7 cellular contexts compared by ENCODE assay signal in genomic region chr12:47809518-47809917, GRCh38. TPM values are rescaled to one million over a fixed set of nuclear protein-coding genes. Genes with fewer than 3 reads are reported as not detected.
DNase-seq lines count a peak whose midpoint lies in the region; ATAC-seq and TF ChIP-seq lines count a peak whose summit lies in the region.
"Not testable (repeated sequence)": the region's sequence is repeated elsewhere in the genome, so short reads cannot be mapped to it uniquely, and the experiment has no call there.

No MANE protein-coding gene starts in this region.

- POLR2A ChIA-PET in HEK293 (lab: Yijun Ruan, JAX), result interaction anchor here (0.6 to 1.5 kb wide), 2 partner anchors 19 to 125 kb away, joined by 3 to 5 read pairs; no protein-coding TSS in a partner anchor
- POLR2A ChIA-PET in naive thymus-derived CD4-positive, alpha-beta T cell (lab: Charles Lee), result interaction anchor here (5.3 to 15.6 kb wide), 3 partner anchors 6 to 22 kb away, joined by 40 to 364 read pairs (median 125); partner anchors contain the start of gene HDAC7

- H3K27me3 Mint-ChIP-seq in activated T-cell treated with anti-CD3 and anti-CD28 coated beads, Interleukin-2, amount 50 U/mL, for 4 hours (ENCODE audit: low read depth); naive thymus-derived CD4-positive, alpha-beta T cell; stimulated activated naive B cell treated with anti-CD40 and anti-IgM and Interleukin-4, amounts not matched to agents 10 μg/mL and 1 μg/mL and 100 μg/mL, for 72 hours: not testable (repeated sequence)

- not testable (repeated sequence) for H3K9me3 Mint-ChIP-seq in activated T-cell treated with anti-CD3 and anti-CD28 coated beads, Interleukin-2, amount 50 U/mL, for 4 hours; naive thymus-derived CD4-positive, alpha-beta T cell; stimulated activated naive B cell treated with anti-CD40 and anti-IgM and Interleukin-4, amounts not matched to agents 10 μg/mL and 1 μg/mL and 100 μg/mL, for 72 hours

- TF ChIP-seq EP300 in gastroesophageal sphincter (IDR thresholded peaks at IDR 0.05), result not testable (repeated sequence)

- TF ChIP-seq CTCF in HEK293 (tag by site-specific recombination; IDR thresholded peaks at IDR 0.05); brain microvascular endothelial cell (IDR thresholded peaks at IDR 0.05; ENCODE audit: low read depth, low read length, missing control alignments); gastroesophageal sphincter (IDR thresholded peaks at IDR 0.05): not testable (repeated sequence)

- H3K36me3 ChIP-seq in HEK293 (ENCODE audit: control insufficient read depth in 2 of 2, insufficient read depth in 1 of 2, low read length in 2 of 2) (peaks cover 0 to 13% of the 10 kb centered on the region in 2 experiments; a peak in 1 of 3 replicates), SJSA1 (peaks cover 47% of the 10 kb centered on the region)
- not testable (repeated sequence) for H3K36me3 ChIP-seq in brain microvascular endothelial cell (replicated peaks); gastroesophageal sphincter; naive thymus-derived CD4-positive, alpha-beta T cell (ENCODE audit: control insufficient read depth in 2 of 3, insufficient read depth in 3 of 3, low read length in 3 of 3)

- not testable (repeated sequence) for H3K27ac ChIP-seq in HEK293 (ENCODE audit: extremely low read depth, low read depth, low read length)
- H3K27ac ChIP-seq in SJSA1, result 0 out of 2 replicates have a peak overlapping the region, but pooled peaks have one; percentile 23
- peak overlapping the region; percentile 2 for H3K27ac ChIP-seq in brain microvascular endothelial cell
- H3K27ac ChIP-seq in gastroesophageal sphincter, result peak overlapping the region; percentile 94 to 99 (median 96)
- H3K27ac ChIP-seq in naive thymus-derived CD4-positive, alpha-beta T cell (ENCODE audit: low read depth, low read length), result peak overlapping the region; percentile 88

- ATAC-seq in activated T-cell treated with anti-CD3 and anti-CD28 coated beads, Interleukin-2, amount 50 U/mL, for 4 hours; gastroesophageal sphincter; naive thymus-derived CD4-positive, alpha-beta T cell; stimulated activated naive B cell treated with anti-CD40 and anti-IgM and Interleukin-4, amounts not matched to agents 10 μg/mL and 1 μg/mL and 100 μg/mL, for 72 hours (replicated peaks): not testable (repeated sequence)

- H3K9me3 ChIP-seq in HEK293 (ENCODE audit: control insufficient read depth, insufficient read depth, low read depth, low read length); SJSA1 (replicated peaks); gastroesophageal sphincter; naive thymus-derived CD4-positive, alpha-beta T cell (ENCODE audit: control insufficient read depth in 2 of 3, low read length in 3 of 3): not testable (repeated sequence)

- H3K27me3 ChIP-seq in SJSA1 (replicated peaks); brain microvascular endothelial cell (replicated peaks); gastroesophageal sphincter; naive thymus-derived CD4-positive, alpha-beta T cell (ENCODE audit: control insufficient read depth in 2 of 2, insufficient read depth in 2 of 2, low read length in 2 of 2): not testable (repeated sequence)

- 83 to 86% methylated on average over 3 to 8 of the region's 9 CpGs for WGBS in gastroesophageal sphincter (ENCODE audit: low coverage in 1 of 2), 2 donors

- peaks cover 17% of the 10 kb centered on the region for H3K36me3 Mint-ChIP-seq in activated T-cell treated with anti-CD3 and anti-CD28 coated beads, Interleukin-2, amount 50 U/mL, for 4 hours (ENCODE audit: insufficient read depth)
- H3K36me3 Mint-ChIP-seq in naive thymus-derived CD4-positive, alpha-beta T cell, result peaks cover 0 to 24% (median 5%) of the 10 kb centered on the region in 5 donors
- H3K36me3 Mint-ChIP-seq in stimulated activated naive B cell treated with anti-CD40 and anti-IgM and Interleukin-4, amounts not matched to agents 10 μg/mL and 1 μg/mL and 100 μg/mL, for 72 hours, result peaks cover 26 to 38% of the 10 kb centered on the region in 2 donors

- intact Hi-C loops in naive thymus-derived CD4-positive, alpha-beta T cell (cut with micrococcal nuclease), result loop anchor here (1.0 to 5.0 kb wide), 3 partner anchors 28 to 1592 kb away; no protein-coding TSS in a partner anchor

- H3K4me1 ChIP-seq in HEK293 (ENCODE audit: control insufficient read depth, insufficient read depth, low read length) (peaks cover 26% of the 10 kb centered on the region), SJSA1 (replicated peaks) (peaks cover 81% of the 10 kb centered on the region), gastroesophageal sphincter (peaks cover 30 to 99% (median 90%) of the 10 kb centered on the region in 3 donors)
- peaks cover 88 to 95% of the 10 kb centered on the region in 2 donors for H3K4me1 ChIP-seq in naive thymus-derived CD4-positive, alpha-beta T cell (ENCODE audit: control insufficient read depth in 2 of 2, insufficient read depth in 2 of 2, low read length in 2 of 2)

- H3K27ac Mint-ChIP-seq in naive thymus-derived CD4-positive, alpha-beta T cell, result peak overlapping the region; percentile 92 to 99 (median 97)
- peak overlapping the region; percentile 99 for H3K27ac Mint-ChIP-seq in stimulated activated naive B cell treated with anti-CD40 and anti-IgM and Interleukin-4, amounts not matched to agents 10 μg/mL and 1 μg/mL and 100 μg/mL, for 72 hours

- DNase-seq in SJSA1 (ENCODE audit: low read depth in 1 of 2, low spot score in 2 of 2); activated T-cell treated with anti-CD3 and anti-CD28 coated beads, Interleukin-2, amount 50 U/mL, for 4 hours; brain microvascular endothelial cell; naive thymus-derived CD4-positive, alpha-beta T cell; stimulated activated naive B cell treated with anti-CD40 and anti-IgM and Interleukin-4, amounts not matched to agents 10 μg/mL and 1 μg/mL and 100 μg/mL, for 72 hours: not testable (repeated sequence)

- peak overlapping the region; percentile 19 for H3K4me3 Mint-ChIP-seq in activated T-cell treated with anti-CD3 and anti-CD28 coated beads, Interleukin-2, amount 50 U/mL, for 4 hours
- H3K4me3 Mint-ChIP-seq in naive thymus-derived CD4-positive, alpha-beta T cell, result peak overlapping the region in 9 of 10 donors; percentile 29 to 87 (median 45)
- H3K4me3 Mint-ChIP-seq in stimulated activated naive B cell treated with anti-CD40 and anti-IgM and Interleukin-4, amounts not matched to agents 10 μg/mL and 1 μg/mL and 100 μg/mL, for 72 hours, result not testable (repeated sequence)

- in situ Hi-C loops in brain microvascular endothelial cell (cut with HindIII; ENCODE audit: low pct_ligation_motif_present, low sequenced_read_pairs), result not testable (repeated sequence)

- not testable (repeated sequence) for H3K4me3 ChIP-seq in HEK293 (ENCODE audit: low read depth, low read length); SJSA1; brain microvascular endothelial cell (ENCODE audit: low read depth, low read length); gastroesophageal sphincter; naive thymus-derived CD4-positive, alpha-beta T cell (ENCODE audit: low read length)

- H3K4me1 Mint-ChIP-seq in activated T-cell treated with anti-CD3 and anti-CD28 coated beads, Interleukin-2, amount 50 U/mL, for 4 hours (ENCODE audit: low read depth), result peaks cover 95% of the 10 kb centered on the region
- peaks cover 76 to 100% (median 92%) of the 10 kb centered on the region in 7 donors for H3K4me1 Mint-ChIP-seq in naive thymus-derived CD4-positive, alpha-beta T cell
- H3K4me1 Mint-ChIP-seq in stimulated activated naive B cell treated with anti-CD40 and anti-IgM and Interleukin-4, amounts not matched to agents 10 μg/mL and 1 μg/mL and 100 μg/mL, for 72 hours, result peaks cover 81 to 97% of the 10 kb centered on the region in 2 donors

- CTCF ChIA-PET in HEK293 (lab: Yijun Ruan, JAX), result interaction anchor here (0.7 to 14.1 kb wide), 5 partner anchors 9 to 67 kb away, joined by 3 to 234 read pairs (median 17); no protein-coding TSS in a partner anchor
- CTCF ChIA-PET in naive thymus-derived CD4-positive, alpha-beta T cell (lab: Charles Lee), result interaction anchor here (0.6 to 22.9 kb wide), 7 partner anchors 9 to 68 kb away, joined by 3 to 539 read pairs (median 7); partner anchors contain the start of genes HDAC7 and SLC48A1

- TF ChIP-seq POLR2A in gastroesophageal sphincter (IDR thresholded peaks at IDR 0.05), result not testable (repeated sequence)

TF ChIP-seq in HEK293, 187 proteins besides CTCF, POLR2A, EP300 and RAD21 (continues in another document):
- TF ChIP-seq OSR2 (tag by site-specific recombination; IDR thresholded peaks at IDR 0.05) (peak; percentile 54; the same call in 1 of the 2 replicates), EGR2 (tag by site-specific recombination; IDR thresholded peaks at IDR 0.05; ENCODE audit: low read depth) (peak; percentile 16; the same call in 1 of the 2 replicates)

RNA-seq across cellular contexts. Expression of gene HDAC7, which starts 10.2 kb away (rescaled TPM):
- total RNA-seq in SJSA1 (2014; rRNA removed; shearing (Covaris generic)), result 29.7 and 37.5 TPM in 2 replicates
- 100 to 1,000 TPM; 168 to 199 (median 199) TPM for total RNA-seq in activated T-cell treated with anti-CD3 and anti-CD28 coated beads, Interleukin-2, amount 50 U/mL, for 4 hours
- total RNA-seq in gastroesophageal sphincter, result 10 to 100 TPM; 55.9 to 96.5 (median 59.4) TPM
- 100 to 1,000 TPM; 150 to 194 (median 188) TPM for total RNA-seq in naive thymus-derived CD4-positive, alpha-beta T cell
- 10 to 100 TPM; 16.7 to 36.7 TPM for polyA plus RNA-seq in naive thymus-derived CD4-positive, alpha-beta T cell

RNA-seq across cellular contexts. Expression of gene SLC48A1, which starts 36.5 kb away (rescaled TPM):
- 3.6 and 4.3 TPM in 2 replicates for total RNA-seq in SJSA1 (2014; rRNA removed; shearing (Covaris generic))
- total RNA-seq in activated T-cell treated with anti-CD3 and anti-CD28 coated beads, Interleukin-2, amount 50 U/mL, for 4 hours, result 1 to 10 TPM; 4.0 to 5.2 (median 5.0) TPM
- 10 to 100 TPM; 40.7 to 66.8 (median 53.3) TPM for total RNA-seq in gastroesophageal sphincter
- 10 to 100 TPM in 2 of 5 experiments, 1 to 10 TPM in 3; 6.7 to 14.3 (median 10.0) TPM for total RNA-seq in naive thymus-derived CD4-positive, alpha-beta T cell
- polyA plus RNA-seq in naive thymus-derived CD4-positive, alpha-beta T cell, result 10 to 100 TPM; 12.5 to 15.6 TPM

RNA-seq across cellular contexts. Expression of gene RAPGEF3, which starts 50.8 kb away (rescaled TPM):
- 0.38 and 1.1 TPM in 2 replicates for total RNA-seq in SJSA1 (2014; rRNA removed; shearing (Covaris generic))
- 1 to 10 TPM in 1 of 3 donors, under 1 TPM in 2; 0.55 to 1.3 (median 0.66) TPM for total RNA-seq in activated T-cell treated with anti-CD3 and anti-CD28 coated beads, Interleukin-2, amount 50 U/mL, for 4 hours
- 10 to 100 TPM; 19.3 to 56.8 (median 25.5) TPM for total RNA-seq in gastroesophageal sphincter
- total RNA-seq in naive thymus-derived CD4-positive, alpha-beta T cell, result 1 to 10 TPM in 2 of 5 experiments, under 1 TPM in 2, not detected in 1; 0.08 to 1.9 (median 1.1) TPM
- under 1 TPM in 1 of 2 donors, not detected in 1; 0.15 TPM for polyA plus RNA-seq in naive thymus-derived CD4-positive, alpha-beta T cell
